Comparison of ENCODE assay signal across 16 cellular contexts in the genomic region with DNA sequence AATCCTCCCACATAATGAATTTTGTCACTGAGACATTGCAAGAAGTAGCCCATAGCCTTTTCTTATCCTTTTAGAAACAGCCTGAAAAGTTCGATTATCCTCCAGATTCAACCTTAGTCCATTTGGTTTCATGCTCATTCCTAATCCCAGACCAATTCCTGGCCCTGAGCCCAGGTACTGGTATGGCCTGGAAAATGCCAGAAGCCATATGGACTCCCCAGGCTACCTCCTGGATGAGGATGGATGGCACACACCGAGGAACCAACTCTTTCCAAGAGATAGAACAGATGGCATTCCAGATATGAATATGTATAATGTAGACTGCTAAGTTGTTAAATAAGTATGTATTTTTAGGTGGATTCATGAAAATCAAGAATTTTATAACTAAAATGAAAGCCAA. TPM values are rescaled to one million over a fixed set of nuclear protein-coding genes. Genes with fewer than 3 reads are reported as not detected.
A peak's percentile ranks its signal among the peaks of the same experiment; 100 is the strongest.
DNase-seq lines count a peak whose midpoint lies in the region; ATAC-seq lines count a peak whose summit lies in the region.
"Had no signal": no experiment of that assay in that cellular context is flagged by ENCODE, and none has a peak within 500 bp of the region (broad histone marks: within the 10 kb centered on the region; RNA-seq: fewer than 3 reads in every experiment).

No MANE protein-coding gene starts in this region.

- ATAC-seq in GM19328 (IDR thresholded peaks at IDR 0.05; ENCODE audit: unreplicated experiment): no peak
- ATAC-seq: GM12878, GM23338, HCT116 had no signal

- DNase-seq in DMS 273 (lab: John Stamatoyannopoulos, UW; ENCODE audit: unreplicated experiment) (peak; percentile 43), DMS 273 treated with DMSO at 0.1 percent for 48 hours (lab: John Stamatoyannopoulos, UW) (no peak), cerebellum (ENCODE audit: low spot score) (peak; percentile 80), superior temporal gyrus (ENCODE audit: extremely low spot score) (peak; percentile 40), Ammon's horn (ENCODE audit: low spot score) (no peak)
- DNase-seq: BE2C; CD4-positive, alpha-beta T cell; CD8-positive, alpha-beta memory T cell; DMS153; DND-41; GDM1; H9 had no signal

RNA-seq across cellular contexts. Expression of a gene that starts 51.6 kb away (rescaled TPM):
- 79.8 TPM for total RNA-seq in cerebellum
- total RNA-seq: CD4-positive, alpha-beta T cell; GM12878 had no signal

Comparison
In these comparisons a context has a peak if more than half of its experiments do, and no peak if none do; other contexts are left out.
1. DNase-seq: peak in DMS 273 (single experiment), cerebellum (single experiment) and superior temporal gyrus (single experiment); none in DMS 273 treated with DMSO at 0.1 percent for 48 hours (single experiment) and Ammon's horn (single experiment).